ENCODE assay signal across 19 cellular contexts in the genomic region with DNA sequence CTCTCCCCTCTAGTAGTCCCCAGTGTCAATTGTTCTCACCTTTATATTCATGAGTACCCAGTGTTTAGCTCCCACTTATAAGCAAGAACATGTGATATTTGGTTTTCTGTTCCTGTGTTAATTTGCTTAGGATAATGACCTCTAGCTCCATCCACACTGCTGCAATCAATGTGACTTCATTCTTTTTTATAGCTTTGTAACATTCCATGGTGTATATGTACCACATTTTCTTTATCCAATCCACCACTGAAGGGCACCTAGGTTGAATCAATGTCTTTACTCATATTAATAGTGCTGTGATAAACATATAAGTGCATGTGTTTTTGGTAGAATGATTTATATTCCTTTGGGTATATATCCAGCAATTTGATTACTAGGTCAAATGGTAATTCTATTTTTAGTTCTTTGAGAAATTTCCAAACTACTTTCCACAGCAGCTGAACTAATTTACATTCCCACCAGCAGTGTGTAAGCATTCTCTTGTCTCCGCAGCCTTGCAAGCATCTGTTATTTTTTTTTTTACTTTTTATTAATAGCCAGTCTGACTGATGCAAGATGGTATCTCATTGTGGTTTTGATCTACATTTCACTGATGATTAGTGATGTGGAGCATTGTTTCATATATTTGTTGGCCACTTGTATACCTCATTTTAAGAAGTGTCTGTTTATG.
DNase-seq lines count a peak whose midpoint lies in the region; ATAC-seq and TF ChIP-seq lines count a peak whose summit lies in the region.
"Had no signal": no experiment of that assay in that cellular context is flagged by ENCODE, and none has a peak within 500 bp of the region (broad histone marks: within the 10 kb centered on the region; RNA-seq: fewer than 3 reads in every experiment).

No MANE protein-coding gene starts in this region.

- H3K27me3 Mint-ChIP-seq in stimulated activated memory B cell treated with anti-CD40 and anti-IgM and Interleukin-4, amounts not matched to agents 10 μg/mL and 1 μg/mL and 100 μg/mL, for 72 hours, result no peaks in the 10 kb centered on the region
- H3K27me3 Mint-ChIP-seq: CD4-positive, CD25-positive, alpha-beta regulatory T cell had no signal

- DNase-seq in EH (ENCODE audit: low read depth), result peak; percentile 95
- DNase-seq in SJCRH30, result peak; percentile 9 to 27
- DNase-seq in fibroblast of pulmonary artery (ENCODE audit: low read depth), result peak; percentile 42
- no peak for DNase-seq in AML-193 (lab: John Stamatoyannopoulos, UW)
- no peak for DNase-seq in GM20000 (ENCODE audit: low spot score)
- DNase-seq in activated CD4-positive, alpha-beta T cell treated with anti-CD3 and anti-CD28 coated beads, Interleukin-2, amount 50 U/mL, for 1 hour, result no peak
- DNase-seq: activated CD8-positive, alpha-beta memory T cell treated with anti-CD3 and anti-CD28 coated beads for 24 hours; adrenal gland; CD4-positive, CD25-positive, alpha-beta regulatory T cell; hippocampal formation; left colon; mucosa of descending colon; NCI-H1436 treated with DMSO at 0.1 percent for 48 hours; ovary; stimulated activated CD4-positive, alpha-beta T cell treated with anti-CD3 and anti-CD28 coated beads, Interleukin-4, amount 100 ng/mL, for 1 hour; stimulated activated CD8-positive, alpha-beta memory T cell treated with anti-CD3 and anti-CD28 coated beads, Interleukin-4, amount 100 ng/mL, for 48 hours had no signal

- no peaks in the 10 kb centered on the region for H3K9me3 ChIP-seq in SJCRH30 (replicated peaks)
- H3K9me3 ChIP-seq: adrenal gland, mucosa of descending colon, ovary, thoracic aorta had no signal

- H3K27ac Mint-ChIP-seq in stimulated activated memory B cell treated with anti-CD40 and anti-IgM and Interleukin-4, amounts not matched to agents 10 μg/mL and 1 μg/mL and 100 μg/mL, for 72 hours, result no peak overlapping the region
- H3K27ac Mint-ChIP-seq: activated T-helper 2 cell treated with anti-CD3 and anti-CD28 coated beads, Interferon-gamma antibody, Interleukin-2, Interleukin-4, amounts not matched to agents 10 μg/mL and 5 μg/mL and 100 μg/mL, durations not matched to agents 14 hours and 24 hours and 36 hours; CD4-positive, CD25-positive, alpha-beta regulatory T cell had no signal

- no peaks in the 10 kb centered on the region for H3K36me3 ChIP-seq in SJCRH30
- H3K36me3 ChIP-seq: adrenal gland, ovary, thoracic aorta had no signal

- H3K27ac ChIP-seq in SJCRH30, result peak overlapping the region; percentile 38; the same call in 1 of the 2 replicates
- H3K27ac ChIP-seq: adrenal gland, ovary, thoracic aorta had no signal

- H3K4me1 ChIP-seq in SJCRH30, result peaks cover 12% of the 10 kb centered on the region
- H3K4me1 ChIP-seq: adrenal gland had no signal

- no peak for TF ChIP-seq CTCF in fibroblast of pulmonary artery (IDR thresholded peaks at IDR 0.05; ENCODE audit: low read length, missing control alignments)
- no peak for TF ChIP-seq CTCF in GM20000 (IDR thresholded peaks at IDR 0.05; ENCODE audit: extremely low read depth, missing control alignments)

- no peak overlapping the region for H3K4me3 Mint-ChIP-seq in stimulated activated memory B cell treated with anti-CD40 and anti-IgM and Interleukin-4, amounts not matched to agents 10 μg/mL and 1 μg/mL and 100 μg/mL, for 72 hours
- H3K4me3 Mint-ChIP-seq: CD4-positive, CD25-positive, alpha-beta regulatory T cell had no signal

- peaks cover 2% of the 10 kb centered on the region for H3K9me3 Mint-ChIP-seq in stimulated activated memory B cell treated with anti-CD40 and anti-IgM and Interleukin-4, amounts not matched to agents 10 μg/mL and 1 μg/mL and 100 μg/mL, for 72 hours

- ATAC-seq in stimulated activated memory B cell treated with anti-CD40 and anti-IgM and Interleukin-4, amounts not matched to agents 10 μg/mL and 1 μg/mL and 100 μg/mL, for 72 hours, result peak; percentile 12
- ATAC-seq: left colon, mucosa of descending colon had no signal

- no peaks in the 10 kb centered on the region for H3K27me3 ChIP-seq in SJCRH30
- H3K27me3 ChIP-seq: adrenal gland, ovary had no signal

- H3K4me3 ChIP-seq in SJCRH30 (no peak overlapping the region), fibroblast of pulmonary artery (replicated peaks; ENCODE audit: low read depth, low read length) (no peak overlapping the region)
- H3K4me3 ChIP-seq: adrenal gland, mucosa of descending colon, ovary, thoracic aorta had no signal

- peaks cover 5% of the 10 kb centered on the region for H3K4me1 Mint-ChIP-seq in stimulated activated memory B cell treated with anti-CD40 and anti-IgM and Interleukin-4, amounts not matched to agents 10 μg/mL and 1 μg/mL and 100 μg/mL, for 72 hours

- no peaks in the 10 kb centered on the region for H3K36me3 Mint-ChIP-seq in stimulated activated memory B cell treated with anti-CD40 and anti-IgM and Interleukin-4, amounts not matched to agents 10 μg/mL and 1 μg/mL and 100 μg/mL, for 72 hours

Comparison
In these comparisons a context has a peak if more than half of its experiments do, and no peak if none do; other contexts are left out.
1. DNase-seq: peak in EH (single experiment), SJCRH30 (2 of 2) and fibroblast of pulmonary artery (single experiment); none in AML-193 (0 of 2), GM20000 (single experiment) and activated CD4-positive, alpha-beta T cell treated with anti-CD3 and anti-CD28 coated beads, Interleukin-2, amount 50 U/mL, for 1 hour (single experiment).